ENCODE assay signal across 16 cellular contexts in genomic region chr19:31491246-31491645, GRCh38.
DNase-seq lines count a peak whose midpoint lies in the region; ATAC-seq and TF ChIP-seq lines count a peak whose summit lies in the region.
"Had no signal": no experiment of that assay in that cellular context is flagged by ENCODE, and none has a peak within 500 bp of the region (broad histone marks: within the 10 kb centered on the region; RNA-seq: fewer than 3 reads in every experiment).

No MANE protein-coding gene starts in this region.

- H2AK5ac ChIP-seq in trophoblast cell (ENCODE audit: low read length), result no peak overlapping the region

- H4K12ac ChIP-seq in trophoblast cell (ENCODE audit: low read depth, low read length), result no peak overlapping the region

- H3K18ac ChIP-seq in trophoblast cell (ENCODE audit: low read length), result no peak overlapping the region

- H3K4ac ChIP-seq in trophoblast cell (ENCODE audit: low read depth, low read length), result no peak overlapping the region

- H3K36me3 ChIP-seq in A673 (ENCODE audit: insufficient read depth, low read length, poor library complexity, severe bottlenecking) (no peaks in the 10 kb centered on the region), Karpas-422 (ENCODE audit: insufficient read depth, low read length) (no peaks in the 10 kb centered on the region), trophoblast cell (ENCODE audit: control insufficient read depth in 1 of 2, insufficient read depth in 2 of 2, low read length in 2 of 2) (no peaks in the 10 kb centered on the region), PC-9 (ENCODE audit: low read depth) (no peaks in the 10 kb centered on the region)

- H4K20me1 ChIP-seq in Karpas-422 (ENCODE audit: insufficient read depth, low read depth, low read length) (no peaks in the 10 kb centered on the region), PC-9 (ENCODE audit: insufficient read depth) (no peaks in the 10 kb centered on the region)

- H3K14ac ChIP-seq in trophoblast cell (ENCODE audit: low read length), result no peak overlapping the region

- no peak overlapping the region for H2BK5ac ChIP-seq in trophoblast cell (ENCODE audit: low read depth, low read length, poor library complexity)

- H3K27ac ChIP-seq in A673 (ENCODE audit: low read depth, low read length, poor library complexity, severe bottlenecking) (no peak overlapping the region), Karpas-422 (ENCODE audit: low read length) (no peak overlapping the region), trophoblast cell (ENCODE audit: low read depth, low read length) (no peak overlapping the region), PC-9 (no peak overlapping the region)

- H3K9me2 ChIP-seq in Karpas-422 (replicated peaks; ENCODE audit: insufficient read depth, low read length) (no peaks in the 10 kb centered on the region), PC-9 (ENCODE audit: insufficient read depth) (no peaks in the 10 kb centered on the region)

- DNase-seq in A673 (ENCODE audit: low spot score) (peak; percentile 23), Karpas-422 (peak; percentile 72), inferior parietal cortex (ENCODE audit: extremely low spot score) (peak; percentile 17), trophoblast cell (no peak), CD14-positive monocyte (ENCODE audit: low spot score) (no peak), PC-9 (no peak), kidney glomerular epithelial cell (lab: John Stamatoyannopoulos, UW) (no peak)
- DNase-seq: CD4-positive, alpha-beta memory T cell; DMS153; EL; GOT3; NCI-H1417; NCI-H1930; NCI-H526 had no signal

- TF ChIP-seq CTCF in A673 (conservative IDR thresholded peaks at IDR 0.05; ENCODE audit: low read depth, low read length) (no peak), CD14-positive monocyte (IDR thresholded peaks at IDR 0.05) (no peak), PC-9 (conservative IDR thresholded peaks at IDR 0.05) (no peak)

- peaks cover 0 to 3% (median 0%) of the 10 kb centered on the region in 3 donors for H3K27me3 Mint-ChIP-seq in CD14-positive monocyte (ENCODE audit: low read depth in 3 of 3)

- no peak overlapping the region for H2AFZ ChIP-seq in Karpas-422 (ENCODE audit: low read length)
- no peak overlapping the region for H2AFZ ChIP-seq in trophoblast cell (ENCODE audit: insufficient read depth, low read length, poor library complexity)
- H2AFZ ChIP-seq in PC-9, result no peak overlapping the region

- no peak overlapping the region for H2BK12ac ChIP-seq in trophoblast cell (ENCODE audit: low read length)

- H2BK120ac ChIP-seq in trophoblast cell (ENCODE audit: insufficient read depth, low read length, poor library complexity), result no peak overlapping the region

- POLR2A ChIA-PET in A673 (lab: Charles Lee; ENCODE audit: low non-redundant PET), result no interaction called here
- POLR2A ChIA-PET in PC-9 (lab: Charles Lee; ENCODE audit: unreplicated experiment), result no interaction called here

- H3K27me3 ChIP-seq in A673 (replicated peaks; ENCODE audit: insufficient read depth, low read depth, low read length, poor library complexity) (no peaks in the 10 kb centered on the region), Karpas-422 (ENCODE audit: low read length) (no peaks in the 10 kb centered on the region), trophoblast cell (ENCODE audit: insufficient read depth, low read length) (no peaks in the 10 kb centered on the region), PC-9 (ENCODE audit: insufficient read depth, low read depth) (peaks cover 29% of the 10 kb centered on the region)

- no peak overlapping the region for H3K4me3 Mint-ChIP-seq in CD14-positive monocyte
- H3K4me3 Mint-ChIP-seq: CD4-positive, alpha-beta memory T cell had no signal

- BruUV-seq in A673 (replicated peaks; lab: Mats Ljungman, UMichigan) (no TSS peak), PC-9 (replicated peaks; lab: Mats Ljungman, UMichigan) (no TSS peak)

- no peak for ATAC-seq in GM21526 (IDR thresholded peaks at IDR 0.05; ENCODE audit: low FRiP score, unreplicated experiment)
- ATAC-seq: Right ventricle myocardium inferior had no signal

- H3K4me1 Mint-ChIP-seq in CD14-positive monocyte, result no peaks in the 10 kb centered on the region
- H3K4me1 Mint-ChIP-seq: CD4-positive, alpha-beta memory T cell had no signal

- H3K79me2 ChIP-seq in Karpas-422 (ENCODE audit: low read length) (no peaks in the 10 kb centered on the region), trophoblast cell (ENCODE audit: control insufficient read depth, insufficient read depth, low read length, poor library complexity) (no peaks in the 10 kb centered on the region), PC-9 (ENCODE audit: low read depth) (no peaks in the 10 kb centered on the region)

- H3K9me3 ChIP-seq in A673 (ENCODE audit: low read depth, low read length, poor library complexity, severe bottlenecking), result no peaks in the 10 kb centered on the region
- no peaks in the 10 kb centered on the region for H3K9me3 ChIP-seq in Karpas-422 (ENCODE audit: low read length)
- H3K9me3 ChIP-seq in trophoblast cell (ENCODE audit: insufficient read depth, low read depth, low read length), result peaks cover 4% of the 10 kb centered on the region
- H3K9me3 ChIP-seq in PC-9 (ENCODE audit: insufficient read depth, low read depth), result no peaks in the 10 kb centered on the region

- no peaks in the 10 kb centered on the region for H3K36me3 Mint-ChIP-seq in CD14-positive monocyte
- H3K36me3 Mint-ChIP-seq: CD4-positive, alpha-beta memory T cell had no signal

- intact Hi-C loops in A673 (cut with micrococcal nuclease; ENCODE audit: unreplicated experiment), result no loop called here
- intact Hi-C loops in CD14-positive monocyte (cut with micrococcal nuclease), result no loop called here
- intact Hi-C loops in PC-9 (cut with micrococcal nuclease; ENCODE audit: unreplicated experiment), result no loop called here

- no peaks in the 10 kb centered on the region for H3K4me1 ChIP-seq in A673 (ENCODE audit: insufficient read depth, low read length, poor library complexity, severe bottlenecking)
- peaks cover 16% of the 10 kb centered on the region for H3K4me1 ChIP-seq in Karpas-422 (ENCODE audit: low read length)
- H3K4me1 ChIP-seq in trophoblast cell (ENCODE audit: control insufficient read depth in 1 of 2, insufficient read depth in 2 of 2, low read length in 2 of 2), result no peaks in the 10 kb centered on the region
- H3K4me1 ChIP-seq in PC-9 (replicated peaks; ENCODE audit: insufficient read depth), result no peaks in the 10 kb centered on the region

- H3K79me1 ChIP-seq in trophoblast cell (ENCODE audit: low read length), result no peaks in the 10 kb centered on the region

- no peaks in the 10 kb centered on the region for H3F3A ChIP-seq in PC-9 (ENCODE audit: insufficient read depth, low read depth)

- H3K4me3 ChIP-seq in A673 (ENCODE audit: low read depth, low read length, poor library complexity, severe bottlenecking) (no peak overlapping the region), Karpas-422 (ENCODE audit: low read length) (no peak overlapping the region), trophoblast cell (ENCODE audit: low read depth, low read length) (no peak overlapping the region), PC-9 (no peak overlapping the region)

- H3K9ac ChIP-seq in Karpas-422 (ENCODE audit: low read length) (no peak overlapping the region), trophoblast cell (ENCODE audit: low read length) (no peak overlapping the region)

- H3K4me2 ChIP-seq in Karpas-422 (ENCODE audit: low read depth, low read length, poor library complexity, severe bottlenecking) (peak overlapping the region; percentile 6), trophoblast cell (ENCODE audit: low read length) (no peak overlapping the region), PC-9 (no peak overlapping the region)

- no peak overlapping the region for H4K91ac ChIP-seq in trophoblast cell (ENCODE audit: low read depth, low read length)

- CTCF ChIA-PET in A673 (lab: Charles Lee), result no interaction called here
- CTCF ChIA-PET in PC-9 (lab: Charles Lee), result no interaction called here

- H3K23ac ChIP-seq in trophoblast cell (ENCODE audit: low read length), result peak overlapping the region; percentile 46

- peaks cover 2 to 22% (median 4%) of the 10 kb centered on the region in 7 donors for H3K9me3 Mint-ChIP-seq in CD14-positive monocyte

- no peak overlapping the region for H4K8ac ChIP-seq in trophoblast cell (ENCODE audit: low read depth, low read length)

- no CpG with 5 or more reads among the region's 4 CpGs for WGBS in trophoblast cell (ENCODE audit: extremely low coverage, insufficient coverage, insufficient read length)

- no peak overlapping the region for H3K27ac Mint-ChIP-seq in CD14-positive monocyte
- H3K27ac Mint-ChIP-seq: CD4-positive, alpha-beta memory T cell had no signal

Comparison
In these comparisons a context has a peak if more than half of its experiments do, and no peak if none do; other contexts are left out.
1. DNase-seq: peak in A673 (single experiment), Karpas-422 (single experiment) and inferior parietal cortex (single experiment); none in trophoblast cell (0 of 2), CD14-positive monocyte (single experiment), PC-9 (0 of 2) and kidney glomerular epithelial cell (single experiment).